In the genomic region with DNA sequence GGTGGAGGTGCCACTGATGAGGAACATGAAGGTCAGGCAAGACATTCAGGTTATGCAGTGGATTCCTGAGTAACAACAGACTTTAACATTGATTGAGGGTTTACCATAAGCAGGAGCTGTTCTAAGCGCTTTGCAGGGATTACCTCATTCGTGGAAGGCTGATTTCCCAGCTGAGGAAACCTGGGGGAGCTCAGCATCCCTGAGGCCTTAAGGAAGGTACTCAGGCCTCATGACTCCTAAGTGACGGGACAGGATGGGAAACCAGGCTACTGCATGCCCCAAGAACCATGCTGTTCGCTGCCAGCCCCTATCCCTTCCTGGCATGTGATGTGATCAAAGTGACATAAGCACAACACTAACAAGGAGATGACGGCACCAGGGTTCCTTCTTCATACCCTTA, we compare ENCODE assay signal across 36 cellular contexts.
"Had no signal": no experiment of that assay in that cellular context is flagged by ENCODE, and none has a peak within 500 bp of the region (broad histone marks: within the 10 kb centered on the region; RNA-seq: fewer than 3 reads in every experiment).

No MANE protein-coding gene starts in this region.

- H3K36me3 Mint-ChIP-seq: activated naive CD4-positive, alpha-beta T cell treated with anti-CD3 and anti-CD28 coated beads, Interleukin-2, amount 50 U/mL, for 24 hours; activated naive CD8-positive, alpha-beta T cell treated with anti-CD3 and anti-CD28 coated beads, Interleukin-2, amount 10 ng/mL, durations not matched to agents 7 days and 5 days had no signal

- H3K27ac ChIP-seq: ascending aorta, breast epithelium, Peyer's patch, SJSA1 had no signal

- ATAC-seq: activated CD4-positive, alpha-beta T cell treated with anti-CD3 and anti-CD28 coated beads for 36 hours; activated CD4-positive, CD25-positive, alpha-beta regulatory T cell treated with anti-CD3 and anti-CD28 coated beads, Interleukin-2, amount 50 U/mL, for 24 hours; activated CD8-positive, alpha-beta T cell treated with anti-CD3 and anti-CD28 coated beads, Interleukin-2, amount 10 ng/mL, durations not matched to agents 7 days and 5 days; PC-3; WTC11 had no signal

- H3K9me3 Mint-ChIP-seq: activated CD4-positive, alpha-beta T cell treated with anti-CD3 and anti-CD28 coated beads, Interleukin-2, amount 10 ng/mL, durations not matched to agents 7 days and 5 days; activated naive CD4-positive, alpha-beta T cell treated with anti-CD3 and anti-CD28 coated beads, Interleukin-2, amount 50 U/mL, for 24 hours; activated T-cell treated with anti-CD3 and anti-CD28 coated beads, Interleukin-2, amount 50 U/mL, for 24 hours; activated T-helper 2 cell treated with anti-CD3 and anti-CD28 coated beads, Interferon-gamma antibody, Interleukin-2, Interleukin-4, amounts not matched to agents 10 μg/mL and 5 μg/mL and 100 μg/mL, durations not matched to agents 14 hours and 24 hours and 36 hours; T-helper 1 cell treated with Interleukin-12 subunit alpha and Interleukin-12 subunit beta and Interleukin-4 antibody, amounts not matched to agents 30 μg/mL and 1 μg/mL, for 36 hours; T-helper 2 cell treated with Interferon-gamma antibody and Interleukin-4, amounts not matched to agents 5 μg/mL and 100 μg/mL, for 36 hours had no signal

- H3K4me1 ChIP-seq: ascending aorta, breast epithelium, Peyer's patch, SJSA1 had no signal

- H3K9me3 ChIP-seq: ascending aorta, breast epithelium, MG63, Peyer's patch, SJSA1, SK-N-SH had no signal

- H3K27ac Mint-ChIP-seq: activated CD4-positive, alpha-beta T cell treated with anti-CD3 and anti-CD28 coated beads for 36 hours; activated CD4-positive, alpha-beta T cell treated with anti-CD3 and anti-CD28 coated beads, Interleukin-2, amount 10 ng/mL, durations not matched to agents 7 days and 5 days; activated CD8-positive, alpha-beta T cell treated with anti-CD3 and anti-CD28 coated beads, Interleukin-2, amount 10 ng/mL, durations not matched to agents 7 days and 5 days; activated naive CD4-positive, alpha-beta T cell treated with anti-CD3 and anti-CD28 coated beads, Interleukin-2, amount 50 U/mL, for 24 hours; activated naive CD8-positive, alpha-beta T cell treated with anti-CD3 and anti-CD28 coated beads, Interleukin-2, amount 10 ng/mL, durations not matched to agents 7 days and 5 days; activated T-cell treated with anti-CD3 and anti-CD28 coated beads, Interleukin-2, amount 50 U/mL, for 24 hours; activated T-helper 2 cell treated with anti-CD3 and anti-CD28 coated beads, Interferon-gamma antibody, Interleukin-2, Interleukin-4, amounts not matched to agents 10 μg/mL and 5 μg/mL and 100 μg/mL, durations not matched to agents 14 hours and 24 hours and 36 hours; T-helper 1 cell treated with Interleukin-12 subunit alpha and Interleukin-12 subunit beta and Interleukin-4 antibody, amounts not matched to agents 30 μg/mL and 1 μg/mL, for 36 hours; T-helper 2 cell treated with Interferon-gamma antibody and Interleukin-4, amounts not matched to agents 5 μg/mL and 100 μg/mL, for 36 hours; WTC11 had no signal

- H3K4me1 Mint-ChIP-seq: activated CD4-positive, alpha-beta T cell treated with anti-CD3 and anti-CD28 coated beads for 36 hours; activated CD4-positive, alpha-beta T cell treated with anti-CD3 and anti-CD28 coated beads, Interleukin-2, amount 10 ng/mL, durations not matched to agents 7 days and 5 days; activated naive CD4-positive, alpha-beta T cell treated with anti-CD3 and anti-CD28 coated beads, Interleukin-2, amount 50 U/mL, for 24 hours; WTC11 had no signal

- H3K4me3 Mint-ChIP-seq: activated CD4-positive, alpha-beta T cell treated with anti-CD3 and anti-CD28 coated beads for 36 hours; activated CD4-positive, alpha-beta T cell treated with anti-CD3 and anti-CD28 coated beads, Interleukin-2, amount 10 ng/mL, durations not matched to agents 7 days and 5 days; activated CD8-positive, alpha-beta T cell treated with anti-CD3 and anti-CD28 coated beads, Interleukin-2, amount 10 ng/mL, durations not matched to agents 7 days and 5 days; activated naive CD4-positive, alpha-beta T cell treated with anti-CD3 and anti-CD28 coated beads, Interleukin-2, amount 50 U/mL, for 24 hours; activated naive CD8-positive, alpha-beta T cell treated with anti-CD3 and anti-CD28 coated beads, Interleukin-2, amount 10 ng/mL, durations not matched to agents 7 days and 5 days; activated T-cell treated with anti-CD3 and anti-CD28 coated beads, Interleukin-2, amount 50 U/mL, for 24 hours; T-helper 1 cell treated with Interleukin-12 subunit alpha and Interleukin-12 subunit beta and Interleukin-4 antibody, amounts not matched to agents 30 μg/mL and 1 μg/mL, for 36 hours; T-helper 2 cell treated with Interferon-gamma antibody and Interleukin-4, amounts not matched to agents 5 μg/mL and 100 μg/mL, for 36 hours; WTC11 had no signal

- DNase-seq: activated CD4-positive, alpha-beta T cell treated with anti-CD3 and anti-CD28 coated beads for 36 hours; activated CD4-positive, alpha-beta T cell treated with anti-CD3 and anti-CD28 coated beads, Interleukin-2, amount 10 ng/mL, durations not matched to agents 7 days and 5 days; activated CD4-positive, alpha-beta T cell treated with anti-CD3 and anti-CD28 coated beads, Interleukin-2, amount 50 U/mL, for 48 hours; activated CD8-positive, alpha-beta T cell treated with anti-CD3 and anti-CD28 coated beads, Interleukin-2, amount 10 ng/mL, durations not matched to agents 7 days and 5 days; activated gamma-delta T cell; activated naive CD4-positive, alpha-beta T cell treated with Interleukin-2 at 50 U/mL for 16 hours; activated naive CD8-positive, alpha-beta T cell treated with anti-CD3 and anti-CD28 coated beads, Interleukin-2, amount 10 ng/mL, durations not matched to agents 7 days and 5 days; activated T-cell treated with anti-CD3 and anti-CD28 coated beads, Interleukin-2, amount 50 U/mL, for 24 hours; amygdala; Kasumi-1; KG1; MG63; NCI-H1048; NCI-H1105 treated with DMSO at 0.1 percent for 48 hours; NCI-H1436; NCI-H1694; NCI-H1930; NCI-H2081 treated with DMSO at 0.1 percent for 48 hours; NCI-H345; NCI-H524 treated with DMSO at 0.1 percent for 48 hours; NCI-H774; PC-3; Peyer's patch; RPMI8226; SHP77 treated with DMSO at 0.1 percent for 48 hours; SK-N-SH had no signal

- H3K27me3 ChIP-seq: ascending aorta, breast epithelium, Peyer's patch, SJSA1 had no signal

- H3K27me3 Mint-ChIP-seq: activated CD4-positive, alpha-beta T cell treated with anti-CD3 and anti-CD28 coated beads, Interleukin-2, amount 10 ng/mL, durations not matched to agents 7 days and 5 days had no signal

- FAIRE-seq: TTC549 had no signal

- H3K36me3 ChIP-seq: ascending aorta, breast epithelium, MG63, Peyer's patch, SJSA1 had no signal

- H3K4me3 ChIP-seq: ascending aorta, breast epithelium, MG63, Peyer's patch, SJSA1 had no signal
